In the genomic region with DNA sequence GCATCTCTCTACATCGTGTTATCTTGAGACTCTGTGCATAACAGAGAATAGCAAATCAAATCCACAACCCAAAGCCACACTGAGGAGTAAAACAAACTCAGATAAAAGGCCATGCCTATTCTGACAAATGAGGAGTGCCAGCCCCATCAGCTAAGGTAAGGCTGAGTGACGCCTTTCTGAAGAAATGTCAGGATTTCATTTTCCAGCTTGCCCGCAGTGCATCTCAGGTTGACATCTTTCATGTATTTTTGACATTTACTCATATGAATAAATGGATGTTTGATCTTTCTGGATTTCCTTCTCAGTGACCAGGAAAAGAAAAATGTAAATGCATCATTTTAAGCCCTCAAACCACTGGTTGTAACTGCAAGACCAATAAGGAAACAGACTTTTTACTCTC, we compare ENCODE assay signal across 2 cellular contexts.
TF ChIP-seq lines count a peak whose summit lies in the region.

No MANE protein-coding gene starts in this region.

TF ChIP-seq in H1, 55 proteins besides CTCF, POLR2A, EP300 and RAD21 (continued from another document):
- TF ChIP-seq, protein P1, sequence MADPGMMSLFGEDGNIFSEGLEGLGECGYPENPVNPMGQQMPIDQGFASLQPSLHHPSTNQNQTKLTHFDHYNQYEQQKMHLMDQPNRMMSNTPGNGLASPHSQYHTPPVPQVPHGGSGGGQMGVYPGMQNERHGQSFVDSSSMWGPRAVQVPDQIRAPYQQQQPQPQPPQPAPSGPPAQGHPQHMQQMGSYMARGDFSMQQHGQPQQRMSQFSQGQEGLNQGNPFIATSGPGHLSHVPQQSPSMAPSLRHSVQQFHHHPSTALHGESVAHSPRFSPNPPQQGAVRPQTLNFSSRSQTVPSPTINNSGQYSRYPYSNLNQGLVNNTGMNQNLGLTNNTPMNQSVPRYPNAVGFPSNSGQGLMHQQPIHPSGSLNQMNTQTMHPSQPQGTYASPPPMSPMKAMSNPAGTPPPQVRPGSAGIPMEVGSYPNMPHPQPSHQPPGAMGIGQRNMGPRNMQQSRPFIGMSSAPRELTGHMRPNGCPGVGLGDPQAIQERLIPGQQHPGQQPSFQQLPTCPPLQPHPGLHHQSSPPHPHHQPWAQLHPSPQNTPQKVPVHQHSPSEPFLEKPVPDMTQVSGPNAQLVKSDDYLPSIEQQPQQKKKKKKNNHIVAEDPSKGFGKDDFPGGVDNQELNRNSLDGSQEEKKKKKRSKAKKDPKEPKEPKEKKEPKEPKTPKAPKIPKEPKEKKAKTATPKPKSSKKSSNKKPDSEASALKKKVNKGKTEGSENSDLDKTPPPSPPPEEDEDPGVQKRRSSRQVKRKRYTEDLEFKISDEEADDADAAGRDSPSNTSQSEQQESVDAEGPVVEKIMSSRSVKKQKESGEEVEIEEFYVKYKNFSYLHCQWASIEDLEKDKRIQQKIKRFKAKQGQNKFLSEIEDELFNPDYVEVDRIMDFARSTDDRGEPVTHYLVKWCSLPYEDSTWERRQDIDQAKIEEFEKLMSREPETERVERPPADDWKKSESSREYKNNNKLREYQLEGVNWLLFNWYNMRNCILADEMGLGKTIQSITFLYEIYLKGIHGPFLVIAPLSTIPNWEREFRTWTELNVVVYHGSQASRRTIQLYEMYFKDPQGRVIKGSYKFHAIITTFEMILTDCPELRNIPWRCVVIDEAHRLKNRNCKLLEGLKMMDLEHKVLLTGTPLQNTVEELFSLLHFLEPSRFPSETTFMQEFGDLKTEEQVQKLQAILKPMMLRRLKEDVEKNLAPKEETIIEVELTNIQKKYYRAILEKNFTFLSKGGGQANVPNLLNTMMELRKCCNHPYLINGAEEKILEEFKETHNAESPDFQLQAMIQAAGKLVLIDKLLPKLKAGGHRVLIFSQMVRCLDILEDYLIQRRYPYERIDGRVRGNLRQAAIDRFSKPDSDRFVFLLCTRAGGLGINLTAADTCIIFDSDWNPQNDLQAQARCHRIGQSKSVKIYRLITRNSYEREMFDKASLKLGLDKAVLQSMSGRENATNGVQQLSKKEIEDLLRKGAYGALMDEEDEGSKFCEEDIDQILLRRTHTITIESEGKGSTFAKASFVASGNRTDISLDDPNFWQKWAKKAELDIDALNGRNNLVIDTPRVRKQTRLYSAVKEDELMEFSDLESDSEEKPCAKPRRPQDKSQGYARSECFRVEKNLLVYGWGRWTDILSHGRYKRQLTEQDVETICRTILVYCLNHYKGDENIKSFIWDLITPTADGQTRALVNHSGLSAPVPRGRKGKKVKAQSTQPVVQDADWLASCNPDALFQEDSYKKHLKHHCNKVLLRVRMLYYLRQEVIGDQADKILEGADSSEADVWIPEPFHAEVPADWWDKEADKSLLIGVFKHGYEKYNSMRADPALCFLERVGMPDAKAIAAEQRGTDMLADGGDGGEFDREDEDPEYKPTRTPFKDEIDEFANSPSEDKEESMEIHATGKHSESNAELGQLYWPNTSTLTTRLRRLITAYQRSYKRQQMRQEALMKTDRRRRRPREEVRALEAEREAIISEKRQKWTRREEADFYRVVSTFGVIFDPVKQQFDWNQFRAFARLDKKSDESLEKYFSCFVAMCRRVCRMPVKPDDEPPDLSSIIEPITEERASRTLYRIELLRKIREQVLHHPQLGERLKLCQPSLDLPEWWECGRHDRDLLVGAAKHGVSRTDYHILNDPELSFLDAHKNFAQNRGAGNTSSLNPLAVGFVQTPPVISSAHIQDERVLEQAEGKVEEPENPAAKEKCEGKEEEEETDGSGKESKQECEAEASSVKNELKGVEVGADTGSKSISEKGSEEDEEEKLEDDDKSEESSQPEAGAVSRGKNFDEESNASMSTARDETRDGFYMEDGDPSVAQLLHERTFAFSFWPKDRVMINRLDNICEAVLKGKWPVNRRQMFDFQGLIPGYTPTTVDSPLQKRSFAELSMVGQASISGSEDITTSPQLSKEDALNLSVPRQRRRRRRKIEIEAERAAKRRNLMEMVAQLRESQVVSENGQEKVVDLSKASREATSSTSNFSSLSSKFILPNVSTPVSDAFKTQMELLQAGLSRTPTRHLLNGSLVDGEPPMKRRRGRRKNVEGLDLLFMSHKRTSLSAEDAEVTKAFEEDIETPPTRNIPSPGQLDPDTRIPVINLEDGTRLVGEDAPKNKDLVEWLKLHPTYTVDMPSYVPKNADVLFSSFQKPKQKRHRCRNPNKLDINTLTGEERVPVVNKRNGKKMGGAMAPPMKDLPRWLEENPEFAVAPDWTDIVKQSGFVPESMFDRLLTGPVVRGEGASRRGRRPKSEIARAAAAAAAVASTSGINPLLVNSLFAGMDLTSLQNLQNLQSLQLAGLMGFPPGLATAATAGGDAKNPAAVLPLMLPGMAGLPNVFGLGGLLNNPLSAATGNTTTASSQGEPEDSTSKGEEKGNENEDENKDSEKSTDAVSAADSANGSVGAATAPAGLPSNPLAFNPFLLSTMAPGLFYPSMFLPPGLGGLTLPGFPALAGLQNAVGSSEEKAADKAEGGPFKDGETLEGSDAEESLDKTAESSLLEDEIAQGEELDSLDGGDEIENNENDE (IDR thresholded peaks at IDR 0.05; ENCODE audit: insufficient replicate concordance, low read length) = no peak
- TF ChIP-seq RFX5 (IDR thresholded peaks at IDR 0.05; ENCODE audit: borderline replicate concordance, low read depth, low read length) (no peak), TAF7 (optimal IDR thresholded peaks at IDR 0.05; ENCODE audit: borderline replicate concordance, low read depth, low read length) (no peak), SRF (IDR thresholded peaks at IDR 0.05; ENCODE audit: low read depth, low read length) (no peak), SP1 (IDR thresholded peaks at IDR 0.05; ENCODE audit: low read depth, low read length) (no peak), CHD1 (IDR thresholded peaks at IDR 0.05; ENCODE audit: low read depth, low read length) (no peak), HDAC6 (IDR thresholded peaks at IDR 0.05; ENCODE audit: low read depth, low read length) (no peak)
- TF ChIP-seq, protein P2, sequence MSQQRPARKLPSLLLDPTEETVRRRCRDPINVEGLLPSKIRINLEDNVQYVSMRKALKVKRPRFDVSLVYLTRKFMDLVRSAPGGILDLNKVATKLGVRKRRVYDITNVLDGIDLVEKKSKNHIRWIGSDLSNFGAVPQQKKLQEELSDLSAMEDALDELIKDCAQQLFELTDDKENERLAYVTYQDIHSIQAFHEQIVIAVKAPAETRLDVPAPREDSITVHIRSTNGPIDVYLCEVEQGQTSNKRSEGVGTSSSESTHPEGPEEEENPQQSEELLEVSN (IDR thresholded peaks at IDR 0.05) = no peak
- TF ChIP-seq, protein P3, sequence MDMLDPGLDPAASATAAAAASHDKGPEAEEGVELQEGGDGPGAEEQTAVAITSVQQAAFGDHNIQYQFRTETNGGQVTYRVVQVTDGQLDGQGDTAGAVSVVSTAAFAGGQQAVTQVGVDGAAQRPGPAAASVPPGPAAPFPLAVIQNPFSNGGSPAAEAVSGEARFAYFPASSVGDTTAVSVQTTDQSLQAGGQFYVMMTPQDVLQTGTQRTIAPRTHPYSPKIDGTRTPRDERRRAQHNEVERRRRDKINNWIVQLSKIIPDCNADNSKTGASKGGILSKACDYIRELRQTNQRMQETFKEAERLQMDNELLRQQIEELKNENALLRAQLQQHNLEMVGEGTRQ (IDR thresholded peaks at IDR 0.05; ENCODE audit: low read length) = no peak
- TF ChIP-seq, protein P4, sequence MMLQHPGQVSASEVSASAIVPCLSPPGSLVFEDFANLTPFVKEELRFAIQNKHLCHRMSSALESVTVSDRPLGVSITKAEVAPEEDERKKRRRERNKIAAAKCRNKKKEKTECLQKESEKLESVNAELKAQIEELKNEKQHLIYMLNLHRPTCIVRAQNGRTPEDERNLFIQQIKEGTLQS (IDR thresholded peaks at IDR 0.05; ENCODE audit: insufficient read depth, low read depth, low read length) = no peak

TF ChIP-seq in neural cell, 6 proteins besides CTCF, POLR2A, EP300 and RAD21 (continued from another document):
- TF ChIP-seq SMC3 (conservative IDR thresholded peaks at IDR 0.05; ENCODE audit: poor library complexity) = no peak
- TF ChIP-seq, protein P5, sequence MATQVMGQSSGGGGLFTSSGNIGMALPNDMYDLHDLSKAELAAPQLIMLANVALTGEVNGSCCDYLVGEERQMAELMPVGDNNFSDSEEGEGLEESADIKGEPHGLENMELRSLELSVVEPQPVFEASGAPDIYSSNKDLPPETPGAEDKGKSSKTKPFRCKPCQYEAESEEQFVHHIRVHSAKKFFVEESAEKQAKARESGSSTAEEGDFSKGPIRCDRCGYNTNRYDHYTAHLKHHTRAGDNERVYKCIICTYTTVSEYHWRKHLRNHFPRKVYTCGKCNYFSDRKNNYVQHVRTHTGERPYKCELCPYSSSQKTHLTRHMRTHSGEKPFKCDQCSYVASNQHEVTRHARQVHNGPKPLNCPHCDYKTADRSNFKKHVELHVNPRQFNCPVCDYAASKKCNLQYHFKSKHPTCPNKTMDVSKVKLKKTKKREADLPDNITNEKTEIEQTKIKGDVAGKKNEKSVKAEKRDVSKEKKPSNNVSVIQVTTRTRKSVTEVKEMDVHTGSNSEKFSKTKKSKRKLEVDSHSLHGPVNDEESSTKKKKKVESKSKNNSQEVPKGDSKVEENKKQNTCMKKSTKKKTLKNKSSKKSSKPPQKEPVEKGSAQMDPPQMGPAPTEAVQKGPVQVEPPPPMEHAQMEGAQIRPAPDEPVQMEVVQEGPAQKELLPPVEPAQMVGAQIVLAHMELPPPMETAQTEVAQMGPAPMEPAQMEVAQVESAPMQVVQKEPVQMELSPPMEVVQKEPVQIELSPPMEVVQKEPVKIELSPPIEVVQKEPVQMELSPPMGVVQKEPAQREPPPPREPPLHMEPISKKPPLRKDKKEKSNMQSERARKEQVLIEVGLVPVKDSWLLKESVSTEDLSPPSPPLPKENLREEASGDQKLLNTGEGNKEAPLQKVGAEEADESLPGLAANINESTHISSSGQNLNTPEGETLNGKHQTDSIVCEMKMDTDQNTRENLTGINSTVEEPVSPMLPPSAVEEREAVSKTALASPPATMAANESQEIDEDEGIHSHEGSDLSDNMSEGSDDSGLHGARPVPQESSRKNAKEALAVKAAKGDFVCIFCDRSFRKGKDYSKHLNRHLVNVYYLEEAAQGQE (IDR thresholded peaks at IDR 0.05; ENCODE audit: borderline replicate concordance) = peak; percentile 89
TF ChIP-seq in neural cell: peak in this region for 2.
